In the genomic region with DNA sequence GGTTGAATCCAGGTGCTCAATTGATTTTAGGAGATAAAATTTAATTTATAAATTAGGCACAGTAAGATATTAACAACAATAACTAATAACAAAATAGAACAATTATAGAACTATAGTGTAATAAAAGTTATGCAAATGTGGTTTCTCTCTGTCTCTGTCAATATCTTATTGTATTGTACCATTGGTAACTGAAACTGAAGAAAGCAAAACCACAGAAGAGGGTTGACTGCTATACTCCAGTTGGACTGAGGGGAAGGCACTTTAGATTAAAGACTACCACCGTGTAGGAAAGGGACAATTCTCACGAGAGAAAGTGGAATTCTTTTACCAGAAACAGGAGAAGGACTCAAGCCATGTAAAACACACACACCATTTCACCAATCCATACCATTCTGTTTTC, we compare ENCODE assay signal across 22 cellular contexts.
"Had no signal": no experiment of that assay in that cellular context is flagged by ENCODE, and none has a peak within 500 bp of the region (broad histone marks: within the 10 kb centered on the region; RNA-seq: fewer than 3 reads in every experiment).

No MANE protein-coding gene starts in this region.

- H3K4me2 ChIP-seq: SK-N-SH had no signal

- DNase-seq: Karpas-422, KBM-7, MG63, NCI-H1092 treated with DMSO at 0.1 percent for 48 hours, NCI-H1436, NCI-H187, NCI-H2029, NCI-H2081 treated with DMSO at 0.1 percent for 48 hours, NCI-H2227 treated with DMSO at 0.1 percent for 48 hours, NCI-H524, NCI-H526 treated with DMSO at 0.1 percent for 48 hours, NCI-H748 treated with DMSO at 0.1 percent for 48 hours, PC-3, SHP77, SK-N-SH, SW 1271, T-cell had no signal

- H3K36me3 ChIP-seq: MG63 had no signal

- H3K27me3 ChIP-seq: MG63 had no signal

- FAIRE-seq: HTR-8/SVneo had no signal

- ATAC-seq: Panc1, PC-3, T-cell had no signal

- H3K9me3 Mint-ChIP-seq: T-helper 1 cell treated with Interleukin-12 subunit alpha and Interleukin-12 subunit beta and Interleukin-4 antibody, amounts not matched to agents 30 μg/mL and 1 μg/mL, for 36 hours had no signal

- H3K27ac ChIP-seq: HL-60, RWPE1 had no signal

- H3K27me3 Mint-ChIP-seq: T-cell had no signal

- H3K36me3 Mint-ChIP-seq: T-cell had no signal

- H3K27ac Mint-ChIP-seq: T-cell; T-helper 1 cell treated with Interleukin-12 subunit alpha and Interleukin-12 subunit beta and Interleukin-4 antibody, amounts not matched to agents 30 μg/mL and 1 μg/mL, for 36 hours had no signal

- H3K4me3 Mint-ChIP-seq: T-cell; T-helper 1 cell treated with Interleukin-12 subunit alpha and Interleukin-12 subunit beta and Interleukin-4 antibody, amounts not matched to agents 30 μg/mL and 1 μg/mL, for 36 hours had no signal

- H3K4me3 ChIP-seq: MG63 had no signal

- H3K4me1 Mint-ChIP-seq: T-cell had no signal

- H3K9ac ChIP-seq: SK-N-SH had no signal

- H3K9me3 ChIP-seq: MG63, SK-N-SH had no signal
